24 cellular contexts compared by ENCODE assay signal in genomic region chr20:63959699-63960075, GRCh38. TPM values are rescaled to one million over a fixed set of nuclear protein-coding genes. Genes with fewer than 3 reads are reported as not detected.
DNase-seq lines count a peak whose midpoint lies in the region; TF ChIP-seq lines count a peak whose summit lies in the region.
"Had no signal": no experiment of that assay in that cellular context is flagged by ENCODE, and none has a peak within 500 bp of the region (broad histone marks: within the 10 kb centered on the region; RNA-seq: fewer than 3 reads in every experiment).

No MANE protein-coding gene starts in this region.

- peaks cover 13% of the 10 kb centered on the region for H3K4me1 ChIP-seq in endodermal cell (ENCODE audit: control insufficient read depth, insufficient read depth, low read length)

- POLR2A ChIA-PET in RWPE1 (lab: Yijun Ruan, JAX; ENCODE audit: low non-redundant PET) = no interaction called here

- no peaks in the 10 kb centered on the region for H3K27me3 Mint-ChIP-seq in T-helper 1 cell treated with Interleukin-12 subunit alpha and Interleukin-12 subunit beta and Interleukin-4 antibody, amounts not matched to agents 30 μg/mL and 1 μg/mL, for 36 hours (ENCODE audit: low read depth)
- H3K27me3 Mint-ChIP-seq in neural crest cell (ENCODE audit: low read depth) (no peaks in the 10 kb centered on the region), endodermal cell (ENCODE audit: insufficient read depth) (no peaks in the 10 kb centered on the region)

- peaks cover 11% of the 10 kb centered on the region for H3K9me3 ChIP-seq in endodermal cell (ENCODE audit: control insufficient read depth, low read length)
- H3K9me3 ChIP-seq: BE2C had no signal

- DNase-seq in T-helper 1 cell = no peak
- no peak for DNase-seq in RWPE1 (ENCODE audit: low spot score)
- no peak for DNase-seq in neural crest cell (ENCODE audit: low read depth, low spot score)
- no peak for DNase-seq in endodermal cell
- no peak for DNase-seq in dorsolateral prefrontal cortex
- DNase-seq in foreskin fibroblast = no peak
- DNase-seq: 8988T; ACHN; BE2C; CD8-positive, alpha-beta memory T cell; DMS 273 treated with DMSO at 0.1 percent for 48 hours; DMS79; GF-D8; IMR-90; MM.1S; NCI-H2029 treated with DMSO at 0.1 percent for 48 hours; NCI-H2227 treated with DMSO at 0.1 percent for 48 hours; NCI-H526 treated with DMSO at 0.1 percent for 48 hours; SIG-M5 had no signal

- H3K4me3 Mint-ChIP-seq in T-helper 1 cell treated with Interleukin-12 subunit alpha and Interleukin-12 subunit beta and Interleukin-4 antibody, amounts not matched to agents 30 μg/mL and 1 μg/mL, for 36 hours = no peak overlapping the region
- H3K4me3 Mint-ChIP-seq in neural crest cell (peak overlapping the region; percentile 49), endodermal cell (no peak overlapping the region)
- H3K4me3 Mint-ChIP-seq: CD14-positive monocyte had no signal

- peaks cover 16% of the 10 kb centered on the region for H3K36me3 ChIP-seq in endodermal cell (ENCODE audit: control insufficient read depth, insufficient read depth, low read length)

- peaks cover 11% of the 10 kb centered on the region for H3K36me3 Mint-ChIP-seq in T-helper 1 cell treated with Interleukin-12 subunit alpha and Interleukin-12 subunit beta and Interleukin-4 antibody, amounts not matched to agents 30 μg/mL and 1 μg/mL, for 36 hours (ENCODE audit: low read depth)
- H3K36me3 Mint-ChIP-seq in neural crest cell (ENCODE audit: low read depth) (no peaks in the 10 kb centered on the region), endodermal cell (ENCODE audit: low read depth) (peaks cover 28% of the 10 kb centered on the region)

- intact Hi-C loops in dorsolateral prefrontal cortex (cut with DNase I) = loop anchor here in 1 of 2 donors (5.0 kb wide), 2 partner anchors 62 to 252 kb away; partner anchors contain the start of genes ARFRP1, DNAJC5 and ZGPAT

- 93% methylated on average over 17 of the region's 17 CpGs; no CpG with 5 or more reads in 1 of the 2 experiments for WGBS in endodermal cell (ENCODE audit: insufficient coverage in 1 of 2, insufficient read length in 1 of 2), 2 experiments

- no peaks in the 10 kb centered on the region for H3K27me3 ChIP-seq in endodermal cell (ENCODE audit: control insufficient read depth, insufficient read depth, low read length, poor library complexity, severe bottlenecking)
- no peaks in the 10 kb centered on the region for H3K27me3 ChIP-seq in dorsolateral prefrontal cortex
- H3K27me3 ChIP-seq: BE2C had no signal

- H3K27ac ChIP-seq in 22Rv1 (peak overlapping the region; percentile 89; the same call in 1 of the 2 replicates), RWPE1 (peak overlapping the region; percentile 99), endodermal cell (ENCODE audit: low read depth, low read length) (no peak overlapping the region), dorsolateral prefrontal cortex (no peak overlapping the region)
- H3K27ac ChIP-seq: KMS-11 had no signal

- no peaks in the 10 kb centered on the region for H3K9me3 Mint-ChIP-seq in T-helper 1 cell treated with Interleukin-12 subunit alpha and Interleukin-12 subunit beta and Interleukin-4 antibody, amounts not matched to agents 30 μg/mL and 1 μg/mL, for 36 hours
- H3K9me3 Mint-ChIP-seq in neural crest cell (no peaks in the 10 kb centered on the region), endodermal cell (peaks cover 3% of the 10 kb centered on the region)
- H3K9me3 Mint-ChIP-seq: CD8-positive, alpha-beta memory T cell had no signal

- H3K9ac ChIP-seq in endodermal cell (ENCODE audit: extremely low read depth, low read length, poor library complexity, severe bottlenecking) = no peak overlapping the region
- H3K9ac ChIP-seq: KMS-11 had no signal

- no peak overlapping the region for H3K4me3 ChIP-seq in endodermal cell (ENCODE audit: low read length)
- no peak overlapping the region for H3K4me3 ChIP-seq in dorsolateral prefrontal cortex
- no peak overlapping the region for H3K4me3 ChIP-seq in foreskin fibroblast (ENCODE audit: low read depth in 1 of 2, low read length in 2 of 2)
- H3K4me3 ChIP-seq: SK-N-MC had no signal

- no peak for TF ChIP-seq CTCF in 22Rv1 (IDR thresholded peaks at IDR 0.05)
- no peak for TF ChIP-seq CTCF in RWPE1 (conservative IDR thresholded peaks at IDR 0.05; ENCODE audit: low read depth)
- TF ChIP-seq CTCF in neural crest cell (conservative IDR thresholded peaks at IDR 0.05) = no peak
- no peak for TF ChIP-seq CTCF in endodermal cell (conservative IDR thresholded peaks at IDR 0.05)
- no peak for TF ChIP-seq CTCF in dorsolateral prefrontal cortex (IDR thresholded peaks at IDR 0.05 in 54 of 56, conservative IDR thresholded peaks at IDR 0.05 in 2 of 56; ENCODE audit: low read depth in 1 of 56, partially characterized antibody in 56 of 56)
- no peak for TF ChIP-seq CTCF in foreskin fibroblast (IDR thresholded peaks at IDR 0.05; ENCODE audit: low read depth, low read length)

- H3K27ac Mint-ChIP-seq in T-helper 1 cell treated with Interleukin-12 subunit alpha and Interleukin-12 subunit beta and Interleukin-4 antibody, amounts not matched to agents 30 μg/mL and 1 μg/mL, for 36 hours = peak overlapping the region; percentile 45
- H3K27ac Mint-ChIP-seq in neural crest cell (ENCODE audit: unreplicated experiment) (no peak overlapping the region), endodermal cell (no peak overlapping the region)
- H3K27ac Mint-ChIP-seq: CD14-positive monocyte had no signal

- H3K4me1 Mint-ChIP-seq in T-helper 1 cell treated with Interleukin-12 subunit alpha and Interleukin-12 subunit beta and Interleukin-4 antibody, amounts not matched to agents 30 μg/mL and 1 μg/mL, for 36 hours (ENCODE audit: low read depth) = peaks cover 10% of the 10 kb centered on the region
- H3K4me1 Mint-ChIP-seq in neural crest cell = peaks cover 4% of the 10 kb centered on the region
- peaks cover 19% of the 10 kb centered on the region for H3K4me1 Mint-ChIP-seq in endodermal cell

- CTCF ChIA-PET in RWPE1 (lab: Yijun Ruan, JAX) = interaction anchor here (1.0 kb wide), 1 partner anchor 14 kb away, joined by 7 read pairs; no protein-coding TSS in a partner anchor

RNA-seq across cellular contexts. Expression of gene UCKL1, which starts 3.5 kb away (rescaled TPM):
- total RNA-seq in neural crest cell = 39.3 and 39.9 TPM in 2 replicates
- 10 to 100 TPM; 36.5 to 47.8 TPM for total RNA-seq in endodermal cell
- 41.0 TPM for polyA plus RNA-seq in endodermal cell (2013, experiment 1 of 2)
- polyA plus RNA-seq in endodermal cell (2013, experiment 2 of 2) = 37.5 TPM
- 10 to 100 TPM; 22.1 to 74.1 (median 40.8) TPM for total RNA-seq in dorsolateral prefrontal cortex

RNA-seq across cellular contexts. Expression of gene ZNF512B, which starts 10.0 kb away (rescaled TPM):
- total RNA-seq in neural crest cell = 33.0 and 34.0 TPM in 2 replicates
- 10 to 100 TPM; 23.7 to 26.8 TPM for total RNA-seq in endodermal cell
- polyA plus RNA-seq in endodermal cell (2013, experiment 1 of 2) = 14.3 TPM
- polyA plus RNA-seq in endodermal cell (2013, experiment 2 of 2) = 11.6 TPM
- 10 to 100 TPM; 18.7 to 37.5 (median 26.3) TPM for total RNA-seq in dorsolateral prefrontal cortex

RNA-seq across cellular contexts. Expression of gene SAMD10, which starts 19.8 kb away (rescaled TPM):
- total RNA-seq in neural crest cell (6.4 and 8.0 TPM in 2 replicates), endodermal cell (1 to 10 TPM; 5.6 to 6.0 TPM), dorsolateral prefrontal cortex (10 to 100 TPM in 38 of 120 experiments, 1 to 10 TPM in 82; 4.0 to 15.8 (median 8.8) TPM)
- 7.2 TPM for polyA plus RNA-seq in endodermal cell (2013, experiment 1 of 2)
- polyA plus RNA-seq in endodermal cell (2013, experiment 2 of 2) = 7.0 TPM

RNA-seq across cellular contexts. Expression of gene PRPF6, which starts 21.2 kb away (rescaled TPM):
- total RNA-seq in neural crest cell (77.4 and 81.5 TPM in 2 replicates), endodermal cell (10 to 100 TPM; 73.3 to 73.9 TPM), dorsolateral prefrontal cortex (10 to 100 TPM; 41.9 to 83.8 (median 68.3) TPM)
- 58.8 TPM for polyA plus RNA-seq in endodermal cell (2013, experiment 1 of 2)
- 53.3 TPM for polyA plus RNA-seq in endodermal cell (2013, experiment 2 of 2)

Comparison
In these comparisons a context has a peak if more than half of its experiments do, and no peak if none do; other contexts are left out.
1. H3K27ac ChIP-seq: peak in 22Rv1 (single experiment) and RWPE1 (single experiment); none in endodermal cell (single experiment) and dorsolateral prefrontal cortex (0 of 59).